Comparison of ENCODE assay signal across 14 cellular contexts in the genomic region with DNA sequence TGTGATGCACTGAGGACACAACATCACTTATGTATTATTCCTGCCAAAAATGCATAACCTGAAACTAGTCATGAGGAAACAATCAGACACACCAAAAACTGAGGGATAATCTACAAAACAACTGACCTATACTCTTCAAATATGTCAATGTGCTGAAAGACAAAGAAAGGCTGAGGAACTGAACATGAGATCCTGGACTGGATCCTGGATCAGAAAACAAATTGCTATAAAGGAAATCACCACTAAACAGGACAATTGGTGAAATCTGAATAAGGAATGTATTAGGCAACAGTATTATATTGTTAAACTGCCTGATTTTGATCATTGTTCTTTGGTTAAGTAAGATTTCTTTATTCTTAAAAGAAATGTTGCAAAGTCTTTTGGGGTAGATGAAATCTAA. TPM values are rescaled to one million over a fixed set of nuclear protein-coding genes. Genes with fewer than 3 reads are reported as not detected.
A peak's percentile ranks its signal among the peaks of the same experiment; 100 is the strongest.
DNase-seq lines count a peak whose midpoint lies in the region; ATAC-seq, FAIRE-seq and TF ChIP-seq lines count a peak whose summit lies in the region.
"Had no signal": no experiment of that assay in that cellular context is flagged by ENCODE, and none has a peak within 500 bp of the region (broad histone marks: within the 10 kb centered on the region; RNA-seq: fewer than 3 reads in every experiment).

No MANE protein-coding gene starts in this region.

- peak; percentile 13 for FAIRE-seq in astrocyte (lab: Jason Lieb, UNC)
- peak; percentile 29 for FAIRE-seq in keratinocyte (lab: Jason Lieb, UNC)

- no peaks in the 10 kb centered on the region for H3K9me2 ChIP-seq in GM23248 (ENCODE audit: insufficient read depth)

- in situ Hi-C loops in GM23248 (cut with MboI), result no loop called here

- no peaks in the 10 kb centered on the region for H3K9me3 Mint-ChIP-seq in astrocyte (ENCODE audit: unreplicated experiment)
- H3K9me3 Mint-ChIP-seq in osteocyte (ENCODE audit: unreplicated experiment), result no peaks in the 10 kb centered on the region
- H3K9me3 Mint-ChIP-seq: IgD-negative memory B cell had no signal

- dilution Hi-C loops in keratinocyte (cut with MboI; ENCODE audit: extremely low pct_ligation_motif_present, low sequenced_read_pairs), result no loop called here

- H3K36me3 Mint-ChIP-seq in astrocyte (ENCODE audit: low read depth, unreplicated experiment) (peaks cover 6% of the 10 kb centered on the region), osteocyte (ENCODE audit: unreplicated experiment) (peaks cover 5% of the 10 kb centered on the region)
- H3K36me3 Mint-ChIP-seq: IgD-negative memory B cell had no signal

- H3K27ac ChIP-seq in GM23248 (peak overlapping the region; percentile 50), astrocyte (ENCODE audit: low read depth, low read length) (no peak overlapping the region), keratinocyte (ENCODE audit: control insufficient read depth, insufficient read depth, low read length) (no peak overlapping the region)
- H3K27ac ChIP-seq: BLaER1, Peyer's patch had no signal

- peaks cover 37% of the 10 kb centered on the region for H3F3A ChIP-seq in GM23248 (ENCODE audit: insufficient read depth)

- no peaks in the 10 kb centered on the region for H3K9me3 ChIP-seq in GM23248 (ENCODE audit: low read depth)
- no peaks in the 10 kb centered on the region for H3K9me3 ChIP-seq in astrocyte (ENCODE audit: insufficient read depth, low read depth, low read length)
- H3K9me3 ChIP-seq in keratinocyte (ENCODE audit: control insufficient read depth, low read depth, low read length), result no peaks in the 10 kb centered on the region
- H3K9me3 ChIP-seq: Peyer's patch had no signal

- DNase-seq in AG10803 (ENCODE audit: low read depth) (peak; percentile 44), GM23248 (peak; percentile 33), astrocyte (ENCODE audit: low read depth) (no peak), keratinocyte (ENCODE audit: low read depth, low spot score) (no peak), NOMO-1 treated with DMSO at 0.1 percent for 48 hours (lab: John Stamatoyannopoulos, UW; ENCODE audit: unreplicated experiment) (no peak), osteocyte (ENCODE audit: extremely low spot score, unreplicated experiment) (no peak)
- DNase-seq: NCI-H1436, NCI-H2081, NCI-H510A treated with DMSO at 0.1 percent for 48 hours, Peyer's patch, SHP77 treated with DMSO at 0.1 percent for 48 hours had no signal

- H2AFZ ChIP-seq in GM23248 (no peak overlapping the region), astrocyte (ENCODE audit: low read depth, low read length) (no peak overlapping the region), keratinocyte (ENCODE audit: control insufficient read depth, low read length) (no peak overlapping the region)

- no peak for TF ChIP-seq CTCF in AG10803 (conservative IDR thresholded peaks at IDR 0.05; ENCODE audit: low read length)
- TF ChIP-seq CTCF in astrocyte (IDR thresholded peaks at IDR 0.05; ENCODE audit: insufficient read depth, low read depth, low read length), result no peak
- TF ChIP-seq CTCF in keratinocyte (optimal IDR thresholded peaks at IDR 0.05 in 1 of 3, IDR thresholded peaks at IDR 0.05 in 1 of 3, conservative IDR thresholded peaks at IDR 0.05 in 1 of 3; ENCODE audit: extremely low read depth in 1 of 3, insufficient read depth in 2 of 3, low read length in 3 of 3), result no peak
- no peak for TF ChIP-seq CTCF in osteocyte (IDR thresholded peaks at IDR 0.05)

- H3K27me3 ChIP-seq in GM23248 (replicated peaks; ENCODE audit: insufficient read depth), result no peaks in the 10 kb centered on the region
- no peaks in the 10 kb centered on the region for H3K27me3 ChIP-seq in astrocyte (ENCODE audit: insufficient read depth, low read length)
- H3K27me3 ChIP-seq in keratinocyte (ENCODE audit: control insufficient read depth, extremely low read depth, insufficient read depth, low read length), result no peaks in the 10 kb centered on the region
- H3K27me3 ChIP-seq: BLaER1, Peyer's patch had no signal

- no peaks in the 10 kb centered on the region for H3K9me1 ChIP-seq in keratinocyte (ENCODE audit: control insufficient read depth, extremely low read depth, insufficient read depth, low read length)

- no peaks in the 10 kb centered on the region for H3K27me3 Mint-ChIP-seq in astrocyte (ENCODE audit: low read depth, unreplicated experiment)
- no peaks in the 10 kb centered on the region for H3K27me3 Mint-ChIP-seq in osteocyte (ENCODE audit: unreplicated experiment)
- H3K27me3 Mint-ChIP-seq: IgD-negative memory B cell had no signal

- H3K4me1 ChIP-seq in GM23248 (ENCODE audit: insufficient read depth) (peaks cover 29% of the 10 kb centered on the region), astrocyte (ENCODE audit: insufficient read depth, low read length) (no peaks in the 10 kb centered on the region), keratinocyte (ENCODE audit: control insufficient read depth, extremely low read depth, insufficient read depth, low read length) (no peaks in the 10 kb centered on the region)

- no peak overlapping the region for H3K9ac ChIP-seq in GM23248
- H3K9ac ChIP-seq in astrocyte (ENCODE audit: low read length), result peak overlapping the region; percentile 3
- no peak overlapping the region for H3K9ac ChIP-seq in keratinocyte (ENCODE audit: control insufficient read depth, extremely low read depth, insufficient read depth, low read length)
- H3K9ac ChIP-seq: BLaER1 had no signal

- peaks cover 100% of the 10 kb centered on the region for H3K79me2 ChIP-seq in GM23248 (ENCODE audit: insufficient read depth)
- peaks cover 99% of the 10 kb centered on the region for H3K79me2 ChIP-seq in astrocyte (ENCODE audit: insufficient read depth, low read length)
- peaks cover 76% of the 10 kb centered on the region for H3K79me2 ChIP-seq in keratinocyte (ENCODE audit: control insufficient read depth, insufficient read depth, low read length)

- no peak for ATAC-seq in GM21423 (IDR thresholded peaks at IDR 0.05; ENCODE audit: unreplicated experiment)

- H3K4me3 ChIP-seq in AG10803 (ENCODE audit: low read length), result no peak overlapping the region
- no peak overlapping the region for H3K4me3 ChIP-seq in GM23248
- H3K4me3 ChIP-seq in astrocyte (ENCODE audit: insufficient read depth, low read depth, low read length), result no peak overlapping the region
- H3K4me3 ChIP-seq in keratinocyte (ENCODE audit: control insufficient read depth in 2 of 3, extremely low read depth in 1 of 3, insufficient read depth in 2 of 3, low read depth in 1 of 3, low read length in 3 of 3), result no peak overlapping the region
- H3K4me3 ChIP-seq: BLaER1, Peyer's patch had no signal

- H3K4me3 Mint-ChIP-seq in astrocyte (ENCODE audit: unreplicated experiment) (no peak overlapping the region), osteocyte (ENCODE audit: unreplicated experiment) (no peak overlapping the region)
- H3K4me3 Mint-ChIP-seq: IgD-negative memory B cell had no signal

- H3K36me3 ChIP-seq in GM23248 (ENCODE audit: low read depth) (no peaks in the 10 kb centered on the region), astrocyte (ENCODE audit: insufficient read depth, low read length) (peaks cover 3% of the 10 kb centered on the region), keratinocyte (ENCODE audit: control insufficient read depth in 2 of 2, extremely low read depth in 1 of 2, insufficient read depth in 2 of 2, low read length in 2 of 2) (no peaks in the 10 kb centered on the region)
- H3K36me3 ChIP-seq: Peyer's patch had no signal

- peak overlapping the region; percentile 1 for H3K4me2 ChIP-seq in GM23248 (ENCODE audit: unreplicated experiment)
- no peak overlapping the region for H3K4me2 ChIP-seq in astrocyte (ENCODE audit: low read length)
- H3K4me2 ChIP-seq in keratinocyte (ENCODE audit: control insufficient read depth, extremely low read depth, insufficient read depth, low read depth, low read length), result no peak overlapping the region
- H3K4me2 ChIP-seq: BLaER1 had no signal

- H4K20me1 ChIP-seq in GM23248 (ENCODE audit: insufficient read depth) (peaks cover 35% of the 10 kb centered on the region; the same call in 1 of the 2 replicates), astrocyte (ENCODE audit: insufficient read depth, low read length) (peaks cover 79% of the 10 kb centered on the region), keratinocyte (ENCODE audit: control insufficient read depth, extremely low read depth, insufficient read depth, low read length) (no peaks in the 10 kb centered on the region)

- peaks cover 13% of the 10 kb centered on the region for H3K4me1 Mint-ChIP-seq in astrocyte (ENCODE audit: low read depth, unreplicated experiment)
- peaks cover 35% of the 10 kb centered on the region for H3K4me1 Mint-ChIP-seq in osteocyte (ENCODE audit: unreplicated experiment)

- H3K27ac Mint-ChIP-seq in astrocyte (ENCODE audit: unreplicated experiment) (no peak overlapping the region), osteocyte (ENCODE audit: unreplicated experiment) (no peak overlapping the region)
- H3K27ac Mint-ChIP-seq: IgD-negative memory B cell had no signal

RNA-seq across cellular contexts. Expression of a gene that starts 28.8 kb away (rescaled TPM):
- total RNA-seq in GM23248 (2014; rRNA removed; shearing (Covaris generic)), result 34.0 and 47.8 TPM in 2 replicates
- polyA plus RNA-seq in GM23248 (2016; fragmentation: Nextera tagmentation; extraction: Ambion mirVana) (22.5 and 24.7 TPM in 2 replicates), keratinocyte (37.8 to 71.7 TPM (median 48.1 TPM) in 3 replicates)
- total RNA-seq in astrocyte (78.2 and 95.5 TPM in 2 replicates), osteocyte (72.6 and 83.6 TPM in 2 replicates)
- 153 TPM for polyA plus RNA-seq in keratinocyte (2011; ENCODE audit: low read depth)
- polyA plus RNA-seq in keratinocyte (2011; cell fraction: cytosol; rRNA removed), result 43.1 and 69.8 TPM in 2 replicates
- polyA plus RNA-seq in keratinocyte (2011; cell fraction: nucleus; rRNA removed), result 42.1 and 59.2 TPM in 2 replicates
- 67.6 and 79.3 TPM in 2 replicates for polyA plus RNA-seq in keratinocyte (2012; ENCODE audit: low replicate concordance)
- 23.3 to 77.5 TPM (median 34.0 TPM) in 3 replicates for polyA minus RNA-seq in keratinocyte
- 28.2 TPM for polyA minus RNA-seq in keratinocyte (2011; cell fraction: cytosol; rRNA and poly(A)+ RNA removed)
- polyA minus RNA-seq in keratinocyte (2011; cell fraction: nucleus; rRNA and poly(A)+ RNA removed), result 38.3 and 67.2 TPM in 2 replicates

Comparison
In these comparisons a context has a peak if more than half of its experiments do, and no peak if none do; other contexts are left out.
1. DNase-seq: peak in AG10803 (single experiment) and GM23248 (single experiment); none in astrocyte (single experiment), keratinocyte (single experiment), NOMO-1 treated with DMSO at 0.1 percent for 48 hours (single experiment) and osteocyte (single experiment).